10 cellular contexts compared by ENCODE assay signal in the genomic region with DNA sequence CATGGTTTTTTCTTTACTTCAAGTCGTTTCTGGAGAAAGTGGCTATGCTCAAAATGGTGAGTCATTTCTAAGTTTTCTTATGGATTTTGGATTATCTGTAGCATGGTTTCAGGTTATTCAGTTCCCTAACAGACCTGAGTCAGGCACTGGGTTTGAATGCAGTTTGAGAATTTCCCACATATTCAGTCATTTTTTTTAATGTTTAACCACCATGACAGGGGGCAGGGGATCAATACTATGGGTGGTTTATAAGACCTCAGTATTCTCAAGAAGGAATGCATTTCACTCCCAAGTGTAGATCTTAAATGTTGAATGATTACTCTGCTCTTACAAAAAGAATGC. TPM values are rescaled to one million over a fixed set of nuclear protein-coding genes. Genes with fewer than 3 reads are reported as not detected.
DNase-seq lines count a peak whose midpoint lies in the region; ATAC-seq, FAIRE-seq and TF ChIP-seq lines count a peak whose summit lies in the region.
"Had no signal": no experiment of that assay in that cellular context is flagged by ENCODE, and none has a peak within 500 bp of the region (broad histone marks: within the 10 kb centered on the region; RNA-seq: fewer than 3 reads in every experiment).

No MANE protein-coding gene starts in this region.

- peak; percentile 85 for FAIRE-seq in astrocyte (lab: Jason Lieb, UNC)

- intact Hi-C loops in natural killer cell (cut with micrococcal nuclease), result no loop called here

- H3K4me1 ChIP-seq in DND-41 (ENCODE audit: insufficient read depth, low read length) (peaks cover 71% of the 10 kb centered on the region), astrocyte (ENCODE audit: insufficient read depth, low read length) (peaks cover 37% of the 10 kb centered on the region)
- H3K4me1 ChIP-seq: SJCRH30 had no signal

- ATAC-seq in DND-41 (ENCODE audit: insufficient read depth, low read depth), result peak; percentile 34
- peak; percentile 35 for ATAC-seq in HG03354 (IDR thresholded peaks at IDR 0.05; ENCODE audit: poor library complexity, severe bottlenecking, unreplicated experiment)
- ATAC-seq in natural killer cell, result peak in 1 of 3 donors; percentile 3
- ATAC-seq in GM21723 (IDR thresholded peaks at IDR 0.05; ENCODE audit: unreplicated experiment), result no peak

- H3K9ac ChIP-seq in DND-41 (ENCODE audit: low read depth, low read length), result peak overlapping the region; percentile 70
- H3K9ac ChIP-seq in astrocyte (ENCODE audit: low read length), result peak overlapping the region; percentile 57

- H3K36me3 Mint-ChIP-seq in astrocyte (ENCODE audit: low read depth, unreplicated experiment), result no peaks in the 10 kb centered on the region
- H3K36me3 Mint-ChIP-seq in natural killer cell, result no peaks in the 10 kb centered on the region

- H3K9me3 ChIP-seq in DND-41 (ENCODE audit: insufficient read depth, low read length, severe bottlenecking) (no peaks in the 10 kb centered on the region), astrocyte (ENCODE audit: insufficient read depth, low read depth, low read length) (no peaks in the 10 kb centered on the region)
- H3K9me3 ChIP-seq: SJCRH30 had no signal

- H3K4me3 Mint-ChIP-seq in astrocyte (ENCODE audit: unreplicated experiment) (peak overlapping the region; percentile 70), natural killer cell (peak overlapping the region; percentile 10)

- peak overlapping the region; percentile 65 for H3K4me2 ChIP-seq in DND-41 (ENCODE audit: insufficient read depth, low read length)
- H3K4me2 ChIP-seq in astrocyte (ENCODE audit: low read length), result peak overlapping the region; percentile 77

- H3K36me3 ChIP-seq in DND-41 (ENCODE audit: insufficient read depth, low read length), result peaks cover 39% of the 10 kb centered on the region
- no peaks in the 10 kb centered on the region for H3K36me3 ChIP-seq in astrocyte (ENCODE audit: insufficient read depth, low read length)
- H3K36me3 ChIP-seq: SJCRH30 had no signal

- H3K27ac ChIP-seq in DND-41 (ENCODE audit: low read length) (peak overlapping the region; percentile 99), astrocyte (ENCODE audit: low read depth, low read length) (peak overlapping the region; percentile 70)
- H3K27ac ChIP-seq: SJCRH30 had no signal

- H3K4me1 Mint-ChIP-seq in astrocyte (ENCODE audit: low read depth, unreplicated experiment) (peaks cover 37% of the 10 kb centered on the region), natural killer cell (peaks cover 22 to 23% of the 10 kb centered on the region in 2 donors)

- H3K4me3 ChIP-seq in DND-41 (ENCODE audit: low read depth in 1 of 2, low read length in 2 of 2), result peak overlapping the region; percentile 73 to 88
- H3K4me3 ChIP-seq in astrocyte (ENCODE audit: insufficient read depth, low read depth, low read length), result peak overlapping the region; percentile 19
- H3K4me3 ChIP-seq: SJCRH30 had no signal

- DNase-seq in DND-41 (peak; percentile 31), astrocyte (ENCODE audit: low read depth) (peak; percentile 74), natural killer cell (no peak), DMS114 treated with DMSO at 0.1 percent for 48 hours (lab: John Stamatoyannopoulos, UW; ENCODE audit: unreplicated experiment) (no peak), foreskin melanocyte (no peak), OCI-M1 (lab: John Stamatoyannopoulos, UW) (no peak)
- DNase-seq: NCI-H2029 treated with DMSO at 0.1 percent for 48 hours, SJCRH30 had no signal

- no peak overlapping the region for H2AFZ ChIP-seq in DND-41 (ENCODE audit: low read depth, low read length)
- no peak overlapping the region for H2AFZ ChIP-seq in astrocyte (ENCODE audit: low read depth, low read length)

- H3K9me3 Mint-ChIP-seq in astrocyte (ENCODE audit: unreplicated experiment) (no peaks in the 10 kb centered on the region), natural killer cell (no peaks in the 10 kb centered on the region)

- H4K20me1 ChIP-seq in DND-41 (ENCODE audit: insufficient read depth, low read length) (no peaks in the 10 kb centered on the region), astrocyte (ENCODE audit: insufficient read depth, low read length) (no peaks in the 10 kb centered on the region)

- H3K27me3 Mint-ChIP-seq in astrocyte (ENCODE audit: low read depth, unreplicated experiment), result no peaks in the 10 kb centered on the region
- peaks cover 0 to 3% of the 10 kb centered on the region in 2 donors for H3K27me3 Mint-ChIP-seq in natural killer cell (ENCODE audit: low read depth in 2 of 2)

- H3K27ac Mint-ChIP-seq in astrocyte (ENCODE audit: unreplicated experiment), result peak overlapping the region; percentile 77
- H3K27ac Mint-ChIP-seq in natural killer cell, result peak overlapping the region; percentile 3 to 73

- H3K27me3 ChIP-seq in DND-41 (ENCODE audit: insufficient read depth, low read length, poor library complexity), result no peaks in the 10 kb centered on the region
- H3K27me3 ChIP-seq in astrocyte (ENCODE audit: insufficient read depth, low read length), result no peaks in the 10 kb centered on the region
- H3K27me3 ChIP-seq: SJCRH30 had no signal

- H3K79me2 ChIP-seq in DND-41 (ENCODE audit: insufficient read depth, low read length) (peaks cover 69% of the 10 kb centered on the region), astrocyte (ENCODE audit: insufficient read depth, low read length) (no peaks in the 10 kb centered on the region)

- no peak for TF ChIP-seq CTCF in DND-41 (IDR thresholded peaks at IDR 0.05; ENCODE audit: borderline replicate concordance, extremely low read depth, low read length, poor library complexity, severe bottlenecking)
- no peak for TF ChIP-seq CTCF in astrocyte (IDR thresholded peaks at IDR 0.05; ENCODE audit: insufficient read depth, low read depth, low read length)
- no peak for TF ChIP-seq CTCF in natural killer cell (IDR thresholded peaks at IDR 0.05)

RNA-seq across cellular contexts. Expression of a gene that starts 0.3 kb away (rescaled TPM):
- total RNA-seq in astrocyte, result 5.6 and 10.8 TPM in 2 replicates
- 10 to 100 TPM; 22.0 to 42.7 (median 30.4) TPM for total RNA-seq in natural killer cell

Comparison
In these comparisons a context has a peak if more than half of its experiments do, and no peak if none do; other contexts are left out.
1. DNase-seq: peak in DND-41 (single experiment) and astrocyte (single experiment); none in natural killer cell (single experiment), DMS114 treated with DMSO at 0.1 percent for 48 hours (single experiment), foreskin melanocyte (single experiment) and OCI-M1 (single experiment).